ENCODE assay signal across 1 cellular context in genomic region chr19:6063576-6063961, GRCh38.
TF ChIP-seq lines count a peak whose summit lies in the region.

No MANE protein-coding gene starts in this region.

TF ChIP-seq in H1, 55 proteins besides CTCF, POLR2A, EP300 and RAD21:
- TF ChIP-seq RFX5 (IDR thresholded peaks at IDR 0.05; ENCODE audit: borderline replicate concordance, low read depth, low read length), result no peak
- TF ChIP-seq ZNF274 (IDR thresholded peaks at IDR 0.05; ENCODE audit: borderline replicate concordance, extremely low read depth, low read length), result no peak
- no peak for TF ChIP-seq USF2 (IDR thresholded peaks at IDR 0.05; ENCODE audit: low read length)
- no peak for TF ChIP-seq MAFK (IDR thresholded peaks at IDR 0.05; ENCODE audit: low read depth, low read length)
- no peak for TF ChIP-seq MAX (IDR thresholded peaks at IDR 0.05)
- TF ChIP-seq SIRT6 (IDR thresholded peaks at IDR 0.05; ENCODE audit: low read length), result no peak
- TF ChIP-seq FOSL1 (IDR thresholded peaks at IDR 0.05; ENCODE audit: insufficient read depth, low read depth, low read length), result no peak
- TF ChIP-seq KDM5A (IDR thresholded peaks at IDR 0.05; ENCODE audit: low read length), result no peak
- no peak for TF ChIP-seq SAP30 (IDR thresholded peaks at IDR 0.05; ENCODE audit: insufficient read depth, insufficient replicate concordance, low read length)
- TF ChIP-seq KDM4A (IDR thresholded peaks at IDR 0.05; ENCODE audit: low read depth, low read length, severe bottlenecking), result no peak
- TF ChIP-seq EGR1 (IDR thresholded peaks at IDR 0.05; ENCODE audit: borderline replicate concordance, low read depth, low read length), result no peak
- TF ChIP-seq YY1 (IDR thresholded peaks at IDR 0.05; ENCODE audit: low read depth, low read length), result no peak
- no peak for TF ChIP-seq TAF7 (optimal IDR thresholded peaks at IDR 0.05; ENCODE audit: borderline replicate concordance, low read depth, low read length)
